1 cellular context compared by ENCODE assay signal in genomic region chr1:230694991-230695390, GRCh38.
TF ChIP-seq lines count a peak whose summit lies in the region.

No MANE protein-coding gene starts in this region.

TF ChIP-seq in A549, 52 proteins besides CTCF, POLR2A, EP300 and RAD21 (continued from another document):
- TF ChIP-seq HMGXB4 (CRISPR knock-in tag; IDR thresholded peaks at IDR 0.05; ENCODE audit: borderline replicate concordance) = no peak
- no peak for TF ChIP-seq ZFP36 (IDR thresholded peaks at IDR 0.05; ENCODE audit: borderline replicate concordance, partially characterized antibody)
- no peak for TF ChIP-seq TFCP2L1 (CRISPR knock-in tag; IDR thresholded peaks at IDR 0.05)
- TF ChIP-seq RFX5 (IDR thresholded peaks at IDR 0.05) = no peak
- TF ChIP-seq KDM5A (IDR thresholded peaks at IDR 0.05) = no peak
- TF ChIP-seq USF2 (IDR thresholded peaks at IDR 0.05) = no peak
- no peak for TF ChIP-seq KDM1A (IDR thresholded peaks at IDR 0.05; ENCODE audit: low read depth)
- TF ChIP-seq MAZ (IDR thresholded peaks at IDR 0.05; ENCODE audit: borderline replicate concordance, low read depth, low read length) = no peak
- TF ChIP-seq REST (IDR thresholded peaks at IDR 0.05) = no peak
- no peak for TF ChIP-seq ELK1 (IDR thresholded peaks at IDR 0.05; ENCODE audit: low read depth, low read length)
- no peak for TF ChIP-seq CEBPB (IDR thresholded peaks at IDR 0.05)
- no peak for TF ChIP-seq ATOH8 (CRISPR knock-in tag; IDR thresholded peaks at IDR 0.05; ENCODE audit: low read depth)
- no peak for TF ChIP-seq SMC3 (IDR thresholded peaks at IDR 0.05)
- TF ChIP-seq JUN (IDR thresholded peaks at IDR 0.05) = no peak
TF ChIP-seq in A549: peak in this region for 0.
